Comparison of ENCODE assay signal across 1 cellular context in genomic region chr22:24948356-24949202, GRCh38.
TF ChIP-seq lines count a peak whose summit lies in the region.

No MANE protein-coding gene starts in this region.

TF ChIP-seq in HepG2, 621 proteins besides CTCF, POLR2A, EP300 and RAD21:
- TF ChIP-seq ZBTB33 (CRISPR knock-in tag; IDR thresholded peaks at IDR 0.05) (peak; percentile 50; the same call in 1 of the 2 replicates), MED13 (CRISPR knock-in tag; IDR thresholded peaks at IDR 0.05) (no peak), ZNF768 (CRISPR knock-in tag; IDR thresholded peaks at IDR 0.05) (peak; percentile 52; the same call in 1 of the 2 replicates)
